Comparison of ENCODE assay signal across 1 cellular context in the genomic region with DNA sequence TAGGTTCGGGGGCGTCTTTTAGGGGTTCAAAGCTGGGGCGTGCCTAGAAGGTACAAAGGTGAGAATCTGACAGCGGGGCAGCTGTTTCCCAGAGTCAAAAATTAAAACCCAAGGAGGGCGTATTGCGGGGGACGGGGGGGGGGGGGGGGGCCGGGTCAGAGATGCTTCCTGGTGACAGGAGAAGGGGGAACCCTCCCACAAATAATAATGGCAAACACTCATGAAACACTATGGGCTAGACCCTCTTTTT.
TF ChIP-seq lines count a peak whose summit lies in the region.

No MANE protein-coding gene starts in this region.

TF ChIP-seq in HCT116, 20 proteins besides CTCF, POLR2A, EP300 and RAD21 (continued from another document):
- TF ChIP-seq, protein P1, sequence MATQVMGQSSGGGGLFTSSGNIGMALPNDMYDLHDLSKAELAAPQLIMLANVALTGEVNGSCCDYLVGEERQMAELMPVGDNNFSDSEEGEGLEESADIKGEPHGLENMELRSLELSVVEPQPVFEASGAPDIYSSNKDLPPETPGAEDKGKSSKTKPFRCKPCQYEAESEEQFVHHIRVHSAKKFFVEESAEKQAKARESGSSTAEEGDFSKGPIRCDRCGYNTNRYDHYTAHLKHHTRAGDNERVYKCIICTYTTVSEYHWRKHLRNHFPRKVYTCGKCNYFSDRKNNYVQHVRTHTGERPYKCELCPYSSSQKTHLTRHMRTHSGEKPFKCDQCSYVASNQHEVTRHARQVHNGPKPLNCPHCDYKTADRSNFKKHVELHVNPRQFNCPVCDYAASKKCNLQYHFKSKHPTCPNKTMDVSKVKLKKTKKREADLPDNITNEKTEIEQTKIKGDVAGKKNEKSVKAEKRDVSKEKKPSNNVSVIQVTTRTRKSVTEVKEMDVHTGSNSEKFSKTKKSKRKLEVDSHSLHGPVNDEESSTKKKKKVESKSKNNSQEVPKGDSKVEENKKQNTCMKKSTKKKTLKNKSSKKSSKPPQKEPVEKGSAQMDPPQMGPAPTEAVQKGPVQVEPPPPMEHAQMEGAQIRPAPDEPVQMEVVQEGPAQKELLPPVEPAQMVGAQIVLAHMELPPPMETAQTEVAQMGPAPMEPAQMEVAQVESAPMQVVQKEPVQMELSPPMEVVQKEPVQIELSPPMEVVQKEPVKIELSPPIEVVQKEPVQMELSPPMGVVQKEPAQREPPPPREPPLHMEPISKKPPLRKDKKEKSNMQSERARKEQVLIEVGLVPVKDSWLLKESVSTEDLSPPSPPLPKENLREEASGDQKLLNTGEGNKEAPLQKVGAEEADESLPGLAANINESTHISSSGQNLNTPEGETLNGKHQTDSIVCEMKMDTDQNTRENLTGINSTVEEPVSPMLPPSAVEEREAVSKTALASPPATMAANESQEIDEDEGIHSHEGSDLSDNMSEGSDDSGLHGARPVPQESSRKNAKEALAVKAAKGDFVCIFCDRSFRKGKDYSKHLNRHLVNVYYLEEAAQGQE (IDR thresholded peaks at IDR 0.05; ENCODE audit: low read depth), result no peak
- TF ChIP-seq, protein P2, sequence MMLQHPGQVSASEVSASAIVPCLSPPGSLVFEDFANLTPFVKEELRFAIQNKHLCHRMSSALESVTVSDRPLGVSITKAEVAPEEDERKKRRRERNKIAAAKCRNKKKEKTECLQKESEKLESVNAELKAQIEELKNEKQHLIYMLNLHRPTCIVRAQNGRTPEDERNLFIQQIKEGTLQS (IDR thresholded peaks at IDR 0.05), result no peak
- no peak for TF ChIP-seq FOSL1 (IDR thresholded peaks at IDR 0.05; ENCODE audit: low read depth)
